12 cellular contexts compared by ENCODE assay signal in genomic region chr18:45161850-45162249, GRCh38.
DNase-seq lines count a peak whose midpoint lies in the region; ATAC-seq, FAIRE-seq and TF ChIP-seq lines count a peak whose summit lies in the region.
"Had no signal": no experiment of that assay in that cellular context is flagged by ENCODE, and none has a peak within 500 bp of the region (broad histone marks: within the 10 kb centered on the region; RNA-seq: fewer than 3 reads in every experiment).

No MANE protein-coding gene starts in this region.

- TF ChIP-seq CTCF in upper lobe of left lung (IDR thresholded peaks at IDR 0.05): no peak

- ATAC-seq in GM21360 (IDR thresholded peaks at IDR 0.05; ENCODE audit: unreplicated experiment) (peak; percentile 90), HG03060 (IDR thresholded peaks at IDR 0.05; ENCODE audit: low read depth, unreplicated experiment) (peak; percentile 83), upper lobe of left lung (ENCODE audit: low FRiP score in 2 of 2) (no peak)
- ATAC-seq: activated naive CD4-positive, alpha-beta T cell treated with anti-CD3 and anti-CD28 coated beads, Interleukin-2, amount 50 U/mL, for 72 hours had no signal

- DNase-seq in GM12892 (ENCODE audit: insufficient read length) (peak; percentile 3), NOMO-1 treated with dmso at 0.1 percent for 144 hours (lab: John Stamatoyannopoulos, UW; ENCODE audit: unreplicated experiment) (peak; percentile 47), upper lobe of left lung (no peak), small intestine (no peak), iPS-NIHi11 (ENCODE audit: low spot score) (no peak), dermis blood vessel endothelial cell (no peak)
- DNase-seq: activated CD4-positive, alpha-beta T cell treated with anti-CD3 and anti-CD28 coated beads, Interleukin-2, amount 50 U/mL, for 4 hours; NCI-H345 had no signal

- TF ChIP-seq POLR2A in GM12892 (IDR thresholded peaks at IDR 0.05; ENCODE audit: low read depth, low read length) (no peak), upper lobe of left lung (IDR thresholded peaks at IDR 0.05) (no peak)

- no peaks in the 10 kb centered on the region for H3K27me3 ChIP-seq in upper lobe of left lung
- H3K27me3 ChIP-seq in small intestine (ENCODE audit: control insufficient read depth in 2 of 2, insufficient read depth in 2 of 2, low read length in 2 of 2): no peaks in the 10 kb centered on the region

- H3K4me3 ChIP-seq in upper lobe of left lung: no peak overlapping the region
- H3K4me3 ChIP-seq in small intestine (ENCODE audit: low read depth in 1 of 2, low read length in 2 of 2): no peak overlapping the region

- no peaks in the 10 kb centered on the region for H3K36me3 ChIP-seq in upper lobe of left lung
- H3K36me3 ChIP-seq in small intestine (ENCODE audit: control insufficient read depth in 2 of 2, insufficient read depth in 2 of 2, low read length in 2 of 2): no peaks in the 10 kb centered on the region

- 61 to 74% methylated on average over 6 of the region's 6 CpGs for WGBS in upper lobe of left lung, 2 donors
- WGBS in small intestine, 3 donors: 80 to 84% (median 84%) methylated on average over 6 of the region's 6 CpGs

- H3K9me3 ChIP-seq in upper lobe of left lung (no peaks in the 10 kb centered on the region), small intestine (ENCODE audit: control insufficient read depth, low read depth) (no peaks in the 10 kb centered on the region)

- no peak for TF ChIP-seq EP300 in upper lobe of left lung (IDR thresholded peaks at IDR 0.05)

- FAIRE-seq in GM12892 (lab: Jason Lieb, UNC): peak; percentile 75
- no peak for FAIRE-seq in small intestine (lab: Jason Lieb, UNC)
- FAIRE-seq: H1 had no signal

- H3K4me1 ChIP-seq in upper lobe of left lung: peaks cover 0 to 7% (median 0%) of the 10 kb centered on the region in 4 donors
- H3K4me1 ChIP-seq in small intestine (ENCODE audit: control insufficient read depth in 2 of 2, insufficient read depth in 1 of 2, low read depth in 1 of 2, low read length in 1 of 2): peaks cover 0 to 4% of the 10 kb centered on the region in 2 donors

- H3K27ac ChIP-seq in upper lobe of left lung (no peak overlapping the region), small intestine (ENCODE audit: low read depth in 1 of 2, low read length in 1 of 2) (no peak overlapping the region)

Comparison
In these comparisons a context has a peak if more than half of its experiments do, and no peak if none do; other contexts are left out.
1. DNase-seq: peak in GM12892 (single experiment) and NOMO-1 treated with dmso at 0.1 percent for 144 hours (single experiment); none in upper lobe of left lung (0 of 2), small intestine (single experiment), iPS-NIHi11 (single experiment) and dermis blood vessel endothelial cell (single experiment).
2. ATAC-seq: peak in GM21360 (single experiment) and HG03060 (single experiment); none in upper lobe of left lung (0 of 2).